ENCODE assay signal across 8 cellular contexts in genomic region chr5:263275-263975, GRCh38. TPM values are rescaled to one million over a fixed set of nuclear protein-coding genes. Genes with fewer than 3 reads are reported as not detected.
A peak's percentile ranks its signal among the peaks of the same experiment; 100 is the strongest.
DNase-seq lines count a peak whose midpoint lies in the region; ATAC-seq and TF ChIP-seq lines count a peak whose summit lies in the region.
"Not testable (repeated sequence)": the region's sequence is repeated elsewhere in the genome, so short reads cannot be mapped to it uniquely, and the experiment has no call there.

No MANE protein-coding gene starts in this region.

- CTCF ChIA-PET in AG04450 (lab: Charles Lee): not testable (repeated sequence)

- not testable (repeated sequence) for H4K5ac ChIP-seq in mesendoderm (ENCODE audit: low read length)

- not testable (repeated sequence) for H3K56ac ChIP-seq in mesendoderm (ENCODE audit: low read length)

- DNase-seq in AG04450 (ENCODE audit: low read depth, low spot score): peak; percentile 88
- peak; percentile 94 for DNase-seq in HCEC 1CT
- peak; percentile 15 for DNase-seq in RKO (ENCODE audit: low spot score)
- peak; percentile 57 for DNase-seq in amniotic stem cell (lab: John Stamatoyannopoulos, UW)
- DNase-seq in epithelial cell of prostate (ENCODE audit: low read depth, low spot score): peak; percentile 53
- DNase-seq in left cardiac atrium: not testable (repeated sequence)
- peak; percentile 9 for DNase-seq in mesendoderm

- not testable (repeated sequence) for H2BK5ac ChIP-seq in mesendoderm (ENCODE audit: low read length)

- ATAC-seq in left cardiac atrium: peak; percentile 86 to 88

- H3K23ac ChIP-seq in mesendoderm (ENCODE audit: low read length): not testable (repeated sequence)

- H3K27ac ChIP-seq in AG04450 (ENCODE audit: low read depth, low read length): peak overlapping the region; percentile 86
- not testable (repeated sequence) for H3K27ac ChIP-seq in epithelial cell of prostate; mesendoderm (ENCODE audit: low read depth, low read length)
- peak overlapping the region; percentile 30 for H3K27ac ChIP-seq in skeletal muscle tissue (ENCODE audit: low read depth, low read length)

- not testable (repeated sequence) for H2BK120ac ChIP-seq in mesendoderm (ENCODE audit: low read depth, low read length)

- H3K18ac ChIP-seq in mesendoderm (ENCODE audit: low read length): not testable (repeated sequence)

- H2BK15ac ChIP-seq in mesendoderm (replicated peaks; ENCODE audit: low read depth): not testable (repeated sequence)

- TF ChIP-seq CTCF in AG04450 (IDR thresholded peaks at IDR 0.05; ENCODE audit: low read depth, low read length): not testable (repeated sequence)

- H3K4me2 ChIP-seq in mesendoderm (ENCODE audit: low read length): not testable (repeated sequence)

- not testable (repeated sequence) for H3K79me2 ChIP-seq in mesendoderm (ENCODE audit: control insufficient read depth, insufficient read depth, low read length)

- POLR2A ChIA-PET in AG04450 (lab: Yijun Ruan, JAX): not testable (repeated sequence)

- not testable (repeated sequence) for H3K4me1 ChIP-seq in mesendoderm (ENCODE audit: control insufficient read depth, low read depth, low read length); skeletal muscle tissue (ENCODE audit: control insufficient read depth in 3 of 3, insufficient read depth in 3 of 3, low read length in 3 of 3)

- not testable (repeated sequence) for H2AK5ac ChIP-seq in mesendoderm (ENCODE audit: low read length)

- not testable (repeated sequence) for H3K79me1 ChIP-seq in mesendoderm (ENCODE audit: low read length)

- not testable (repeated sequence) for H3K9ac ChIP-seq in mesendoderm (ENCODE audit: low read length); skeletal muscle tissue (ENCODE audit: low read depth in 1 of 3, low read length in 3 of 3)

- H3K4ac ChIP-seq in mesendoderm (ENCODE audit: low read depth, low read length): not testable (repeated sequence)

- not testable (repeated sequence) for H4K8ac ChIP-seq in mesendoderm (ENCODE audit: low read depth, low read length)

- H3K27me3 ChIP-seq in AG04450 (ENCODE audit: control insufficient read depth, insufficient read depth, low read length); mesendoderm (ENCODE audit: insufficient read depth, low read length, poor library complexity); skeletal muscle tissue (ENCODE audit: control insufficient read depth in 3 of 3, insufficient read depth in 3 of 3, low read length in 3 of 3): not testable (repeated sequence)

- not testable (repeated sequence) for H3K36me3 ChIP-seq in mesendoderm (ENCODE audit: control insufficient read depth, insufficient read depth, low read length)
- peaks cover 12 to 26% (median 25%) of the 10 kb centered on the region in 3 donors for H3K36me3 ChIP-seq in skeletal muscle tissue (ENCODE audit: control insufficient read depth in 3 of 3, insufficient read depth in 3 of 3, low read length in 3 of 3)

- H3K9me3 ChIP-seq in AG04450 (ENCODE audit: control insufficient read depth, insufficient read depth, low read length); skeletal muscle tissue (ENCODE audit: control insufficient read depth in 3 of 3, low read length in 3 of 3): not testable (repeated sequence)

- H3K4me3 ChIP-seq in AG04450 (ENCODE audit: low read depth, low read length); mesendoderm (ENCODE audit: low read length); skeletal muscle tissue (ENCODE audit: low read length in 3 of 3): not testable (repeated sequence)

- intact Hi-C loops in left cardiac atrium (cut with DNase I): not testable (repeated sequence)

- no CpG with 5 or more reads among the region's 9 CpGs for WGBS in mesendoderm (ENCODE audit: extremely low coverage, insufficient coverage, low lambda C conversion rate)

RNA-seq across cellular contexts. Expression of gene PDCD6, which starts 8.0 kb away (rescaled TPM):
- 181 and 191 TPM in 2 replicates for polyA plus RNA-seq in AG04450 (2011; rRNA removed)
- polyA minus RNA-seq in AG04450 (2011; rRNA and poly(A)+ RNA removed): 96.9 and 101 TPM in 2 replicates
- total RNA-seq in left cardiac atrium: 10 to 100 TPM; 40.8 to 44.6 TPM
- 67.4 TPM for polyA plus RNA-seq in mesendoderm (2013, experiment 1 of 2)
- polyA plus RNA-seq in mesendoderm (2013, experiment 2 of 2): 65.6 TPM
- total RNA-seq in skeletal muscle tissue: 42.3 TPM

RNA-seq across cellular contexts. Expression of gene SDHA, which starts 45.3 kb away (rescaled TPM):
- 116 and 122 TPM in 2 replicates for polyA plus RNA-seq in AG04450 (2011; rRNA removed)
- 148 and 208 TPM in 2 replicates for polyA minus RNA-seq in AG04450 (2011; rRNA and poly(A)+ RNA removed)
- total RNA-seq in left cardiac atrium: 100 to 1,000 TPM; 395 to 449 TPM
- 51.9 TPM for polyA plus RNA-seq in mesendoderm (2013, experiment 1 of 2)
- 52.5 TPM for polyA plus RNA-seq in mesendoderm (2013, experiment 2 of 2)
- 98.6 TPM for total RNA-seq in skeletal muscle tissue

RNA-seq across cellular contexts. Expression of gene CCDC127, which starts 45.5 kb away (rescaled TPM):
- 6.3 and 6.6 TPM in 2 replicates for polyA plus RNA-seq in AG04450 (2011; rRNA removed)
- 6.9 and 7.6 TPM in 2 replicates for polyA minus RNA-seq in AG04450 (2011; rRNA and poly(A)+ RNA removed)
- 1 to 10 TPM; 7.8 to 9.6 TPM for total RNA-seq in left cardiac atrium
- polyA plus RNA-seq in mesendoderm (2013, experiment 1 of 2): 2.7 TPM
- polyA plus RNA-seq in mesendoderm (2013, experiment 2 of 2): 2.9 TPM
- 6.3 TPM for total RNA-seq in skeletal muscle tissue

RNA-seq across cellular contexts. Expression of gene AHRR, which starts 58.1 kb away (rescaled TPM):
- polyA plus RNA-seq in AG04450 (2011; rRNA removed): 22.3 and 24.6 TPM in 2 replicates
- polyA minus RNA-seq in AG04450 (2011; rRNA and poly(A)+ RNA removed): 24.0 and 25.8 TPM in 2 replicates
- 1 to 10 TPM; 1.9 to 3.8 TPM for total RNA-seq in left cardiac atrium
- polyA plus RNA-seq in mesendoderm (2013, experiment 1 of 2): 0.17 TPM
- 0.22 TPM for polyA plus RNA-seq in mesendoderm (2013, experiment 2 of 2)
- total RNA-seq in skeletal muscle tissue: 1.0 TPM
